Comparison of ENCODE assay signal across 31 cellular contexts in the genomic region with DNA sequence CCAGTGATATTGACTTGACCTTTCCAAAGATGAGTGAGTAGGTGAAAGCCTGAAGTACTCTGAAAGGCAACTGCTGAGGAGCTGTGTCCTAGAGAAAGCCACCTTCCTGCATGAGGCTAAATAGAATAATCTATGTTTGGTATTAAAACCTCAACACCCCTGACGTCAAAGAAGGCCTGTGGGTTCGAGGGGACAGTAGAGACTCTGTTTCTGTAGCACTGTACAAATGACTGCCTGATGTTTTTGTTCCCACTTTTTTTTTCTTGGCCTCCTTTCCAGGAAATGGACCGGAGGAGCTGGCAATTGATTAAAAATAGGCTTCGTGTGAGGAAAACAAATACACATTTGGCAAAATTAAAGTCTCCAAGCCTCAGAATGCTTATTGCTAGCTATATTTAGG. TPM values are rescaled to one million over a fixed set of nuclear protein-coding genes. Genes with fewer than 3 reads are reported as not detected.
"Had no signal": no experiment of that assay in that cellular context is flagged by ENCODE, and none has a peak within 500 bp of the region (broad histone marks: within the 10 kb centered on the region; RNA-seq: fewer than 3 reads in every experiment).

No MANE protein-coding gene starts in this region.

- H3K27me3 ChIP-seq: ascending aorta, esophagus muscularis mucosa, foreskin keratinocyte, gastroesophageal sphincter had no signal

- H3K4me1 Mint-ChIP-seq: activated CD4-positive, alpha-beta T cell treated with anti-CD3 and anti-CD28 coated beads for 36 hours; activated CD4-positive, alpha-beta T cell treated with anti-CD3 and anti-CD28 coated beads, Interleukin-2, amount 10 ng/mL, durations not matched to agents 24 days and 14 days; activated CD8-positive, alpha-beta memory T cell treated with anti-CD3 and anti-CD28 coated beads, Interleukin-2, amount 10 ng/mL, durations not matched to agents 7 days and 5 days; activated naive CD4-positive, alpha-beta T cell treated with anti-CD3 and anti-CD28 coated beads, Interleukin-2, amount 50 U/mL, for 24 hours; activated naive CD8-positive, alpha-beta T cell treated with anti-CD3 and anti-CD28 coated beads, Interleukin-2, amount 10 ng/mL, durations not matched to agents 7 days and 5 days; central memory CD8-positive, alpha-beta T cell had no signal

- H3K9me3 Mint-ChIP-seq: activated CD4-positive, alpha-beta memory T cell treated with anti-CD3 and anti-CD28 coated beads for 36 hours; activated CD4-positive, alpha-beta T cell treated with anti-CD3 and anti-CD28 coated beads, Interleukin-2, amount 10 ng/mL, durations not matched to agents 24 days and 14 days; activated naive CD4-positive, alpha-beta T cell treated with anti-CD3 and anti-CD28 coated beads, Interleukin-2, amount 50 U/mL, for 24 hours; activated naive CD8-positive, alpha-beta T cell treated with anti-CD3 and anti-CD28 coated beads, Interleukin-2, amount 10 ng/mL, durations not matched to agents 7 days and 5 days; activated T-helper 1 cell treated with anti-CD3 and anti-CD28 coated beads, Interleukin-12 subunit alpha, Interleukin-12 subunit beta, Interleukin-2, Interleukin-4 antibody, amounts not matched to agents 30 ng/mL and 10 ng/mL and 1 ng/mL, durations not matched to agents 14 hours and 24 hours and 36 hours; activated T-helper 2 cell treated with anti-CD3 and anti-CD28 coated beads, Interferon-gamma antibody, Interleukin-2, Interleukin-4, amounts not matched to agents 10 μg/mL and 5 μg/mL and 100 μg/mL, durations not matched to agents 14 hours and 24 hours and 36 hours; central memory CD8-positive, alpha-beta T cell; dendritic cell treated with granulocyte-macrophage colony-stimulating factor and Interleukin-4, amounts not matched to agents 40 ng/mL and 50 ng/mL, for 4 days had no signal

- H3K36me3 Mint-ChIP-seq: activated CD4-positive, alpha-beta memory T cell treated with anti-CD3 and anti-CD28 coated beads for 36 hours; activated CD8-positive, alpha-beta memory T cell treated with anti-CD3 and anti-CD28 coated beads, Interleukin-2, amount 10 ng/mL, durations not matched to agents 7 days and 5 days; activated naive CD4-positive, alpha-beta T cell treated with anti-CD3 and anti-CD28 coated beads, Interleukin-2, amount 50 U/mL, for 24 hours; activated naive CD8-positive, alpha-beta T cell treated with anti-CD3 and anti-CD28 coated beads, Interleukin-2, amount 10 ng/mL, durations not matched to agents 7 days and 5 days had no signal

- H3K4me3 ChIP-seq: ascending aorta, coronary artery, dorsolateral prefrontal cortex, esophagus muscularis mucosa, gastroesophageal sphincter, heart right ventricle had no signal

- H3K9me3 ChIP-seq: ascending aorta, esophagus muscularis mucosa, gastroesophageal sphincter, heart right ventricle had no signal

- H3K4me1 ChIP-seq: ascending aorta, esophagus muscularis mucosa, foreskin keratinocyte, gastroesophageal sphincter had no signal

- H3K36me3 ChIP-seq: ascending aorta, esophagus muscularis mucosa, gastroesophageal sphincter, heart right ventricle had no signal

- H3K27me3 Mint-ChIP-seq: activated CD4-positive, alpha-beta memory T cell treated with anti-CD3 and anti-CD28 coated beads for 36 hours; activated CD8-positive, alpha-beta memory T cell treated with anti-CD3 and anti-CD28 coated beads, Interleukin-2, amount 10 ng/mL, durations not matched to agents 7 days and 5 days; activated naive CD4-positive, alpha-beta T cell treated with anti-CD3 and anti-CD28 coated beads, Interleukin-2, amount 50 U/mL, for 24 hours; activated naive CD8-positive, alpha-beta T cell treated with anti-CD3 and anti-CD28 coated beads, Interleukin-2, amount 10 ng/mL, durations not matched to agents 7 days and 5 days; dendritic cell treated with granulocyte-macrophage colony-stimulating factor and Interleukin-4, amounts not matched to agents 40 ng/mL and 50 ng/mL, for 4 days; effector memory CD8-positive, alpha-beta T cell had no signal

- H3K4me3 Mint-ChIP-seq: activated CD4-positive, alpha-beta memory T cell treated with anti-CD3 and anti-CD28 coated beads for 36 hours; activated CD4-positive, alpha-beta T cell treated with anti-CD3 and anti-CD28 coated beads for 36 hours; activated CD4-positive, alpha-beta T cell treated with anti-CD3 and anti-CD28 coated beads, Interleukin-2, amount 10 ng/mL, durations not matched to agents 24 days and 14 days; activated CD8-positive, alpha-beta memory T cell treated with anti-CD3 and anti-CD28 coated beads, Interleukin-2, amount 10 ng/mL, durations not matched to agents 7 days and 5 days; activated CD8-positive, alpha-beta T cell treated with anti-CD3 and anti-CD28 coated beads, Interleukin-2, amount 10 ng/mL, durations not matched to agents 7 days and 5 days; activated naive CD4-positive, alpha-beta T cell treated with anti-CD3 and anti-CD28 coated beads for 36 hours; activated naive CD4-positive, alpha-beta T cell treated with anti-CD3 and anti-CD28 coated beads, Interleukin-2, amount 50 U/mL, for 24 hours; activated naive CD8-positive, alpha-beta T cell treated with anti-CD3 and anti-CD28 coated beads, Interleukin-2, amount 10 ng/mL, durations not matched to agents 7 days and 5 days; activated T-helper 1 cell treated with anti-CD3 and anti-CD28 coated beads, Interleukin-12 subunit alpha, Interleukin-12 subunit beta, Interleukin-2, Interleukin-4 antibody, amounts not matched to agents 30 ng/mL and 10 ng/mL and 1 ng/mL, durations not matched to agents 14 hours and 24 hours and 36 hours; central memory CD8-positive, alpha-beta T cell; dendritic cell treated with granulocyte-macrophage colony-stimulating factor and Interleukin-4, amounts not matched to agents 40 ng/mL and 50 ng/mL, for 4 days; effector memory CD8-positive, alpha-beta T cell had no signal

- H3K27ac ChIP-seq: ascending aorta, coronary artery, esophagus muscularis mucosa, foreskin keratinocyte, gastroesophageal sphincter had no signal

- DNase-seq: activated CD4-positive, alpha-beta memory T cell treated with anti-CD3 and anti-CD28 coated beads for 36 hours; activated CD4-positive, alpha-beta T cell treated with anti-CD3 and anti-CD28 coated beads for 36 hours; activated CD4-positive, alpha-beta T cell treated with anti-CD3 and anti-CD28 coated beads, Interleukin-2, amount 10 ng/mL, durations not matched to agents 24 days and 14 days; activated CD4-positive, CD25-positive, alpha-beta regulatory T cell; activated CD4-positive, CD25-positive, alpha-beta regulatory T cell treated with anti-CD3 and anti-CD28 coated beads, Interleukin-2, amount 50 U/mL, for 72 hours; activated CD8-positive, alpha-beta memory T cell treated with anti-CD3 and anti-CD28 coated beads, Interleukin-2, amount 10 ng/mL, durations not matched to agents 7 days and 5 days; activated CD8-positive, alpha-beta memory T cell treated with anti-CD3 and anti-CD28 coated beads, Interleukin-2, amount 50 U/mL, for 4 hours; activated CD8-positive, alpha-beta T cell treated with anti-CD3 and anti-CD28 coated beads, Interleukin-2, amount 10 ng/mL, durations not matched to agents 7 days and 5 days; activated effector memory CD4-positive, alpha-beta T cell treated with anti-CD3 and anti-CD28 coated beads, Interleukin-2, amount 50 U/mL, for 16 hours; activated naive CD4-positive, alpha-beta T cell treated with anti-CD3 and anti-CD28 coated beads for 36 hours; activated naive CD8-positive, alpha-beta T cell treated with anti-CD3 and anti-CD28 coated beads, Interleukin-2, amount 10 ng/mL, durations not matched to agents 7 days and 5 days; activated T-cell treated with anti-CD3 and anti-CD28 coated beads, Interleukin-2, amount 50 U/mL, for 1 hour; activated T-cell treated with anti-CD3 and anti-CD28 coated beads, Interleukin-2, amount 50 U/mL, for 48 hours; dorsolateral prefrontal cortex; effector CD4-positive, alpha-beta T cell; effector memory CD8-positive, alpha-beta T cell; heart right ventricle; T-helper 2 cell had no signal

- H3K27ac Mint-ChIP-seq: activated CD4-positive, alpha-beta memory T cell treated with anti-CD3 and anti-CD28 coated beads for 36 hours; activated CD4-positive, alpha-beta T cell treated with anti-CD3 and anti-CD28 coated beads for 36 hours; activated CD4-positive, alpha-beta T cell treated with anti-CD3 and anti-CD28 coated beads, Interleukin-2, amount 10 ng/mL, durations not matched to agents 24 days and 14 days; activated CD8-positive, alpha-beta memory T cell treated with anti-CD3 and anti-CD28 coated beads, Interleukin-2, amount 10 ng/mL, durations not matched to agents 7 days and 5 days; activated CD8-positive, alpha-beta T cell treated with anti-CD3 and anti-CD28 coated beads, Interleukin-2, amount 10 ng/mL, durations not matched to agents 7 days and 5 days; activated naive CD4-positive, alpha-beta T cell treated with anti-CD3 and anti-CD28 coated beads for 36 hours; activated naive CD4-positive, alpha-beta T cell treated with anti-CD3 and anti-CD28 coated beads, Interleukin-2, amount 50 U/mL, for 24 hours; activated naive CD8-positive, alpha-beta T cell treated with anti-CD3 and anti-CD28 coated beads, Interleukin-2, amount 10 ng/mL, durations not matched to agents 7 days and 5 days; activated T-helper 1 cell treated with anti-CD3 and anti-CD28 coated beads, Interleukin-12 subunit alpha, Interleukin-12 subunit beta, Interleukin-2, Interleukin-4 antibody, amounts not matched to agents 30 ng/mL and 10 ng/mL and 1 ng/mL, durations not matched to agents 14 hours and 24 hours and 36 hours; activated T-helper 2 cell treated with anti-CD3 and anti-CD28 coated beads, Interferon-gamma antibody, Interleukin-2, Interleukin-4, amounts not matched to agents 10 μg/mL and 5 μg/mL and 100 μg/mL, durations not matched to agents 14 hours and 24 hours and 36 hours; dendritic cell treated with granulocyte-macrophage colony-stimulating factor and Interleukin-4, amounts not matched to agents 40 ng/mL and 50 ng/mL, for 4 days; effector memory CD8-positive, alpha-beta T cell had no signal

- ATAC-seq: activated CD4-positive, alpha-beta T cell treated with anti-CD3 and anti-CD28 coated beads for 36 hours; activated CD8-positive, alpha-beta memory T cell treated with anti-CD3 and anti-CD28 coated beads, Interleukin-2, amount 10 ng/mL, durations not matched to agents 7 days and 5 days; activated CD8-positive, alpha-beta T cell treated with anti-CD3 and anti-CD28 coated beads, Interleukin-2, amount 10 ng/mL, durations not matched to agents 7 days and 5 days; effector memory CD8-positive, alpha-beta T cell; foreskin keratinocyte; gastroesophageal sphincter had no signal

RNA-seq across cellular contexts. Expression of a gene that starts 29.5 kb away (rescaled TPM):
- total RNA-seq: activated CD4-positive, alpha-beta memory T cell treated with anti-CD3 and anti-CD28 coated beads for 36 hours; activated CD4-positive, alpha-beta T cell treated with anti-CD3 and anti-CD28 coated beads for 36 hours; activated CD4-positive, alpha-beta T cell treated with anti-CD3 and anti-CD28 coated beads, Interleukin-2, amount 10 ng/mL, durations not matched to agents 24 days and 14 days; activated CD8-positive, alpha-beta memory T cell treated with anti-CD3 and anti-CD28 coated beads for 36 hours; activated CD8-positive, alpha-beta T cell treated with anti-CD3 and anti-CD28 coated beads, Interleukin-2, amount 10 ng/mL, durations not matched to agents 7 days and 5 days; activated naive CD4-positive, alpha-beta T cell treated with anti-CD3 and anti-CD28 coated beads for 36 hours; activated T-helper 1 cell treated with anti-CD3 and anti-CD28 coated beads, Interleukin-12 subunit alpha, Interleukin-12 subunit beta, Interleukin-2, Interleukin-4 antibody, amounts not matched to agents 30 ng/mL and 10 ng/mL and 1 ng/mL, durations not matched to agents 14 hours and 24 hours and 36 hours; activated T-helper 2 cell treated with anti-CD3 and anti-CD28 coated beads, Interferon-gamma antibody, Interleukin-2, Interleukin-4, amounts not matched to agents 10 μg/mL and 5 μg/mL and 100 μg/mL, durations not matched to agents 14 hours and 24 hours and 36 hours; ascending aorta; glomerular endothelial cell; T-helper 1 cell treated with Interleukin-12 subunit alpha and Interleukin-12 subunit beta and Interleukin-4 antibody, amounts not matched to agents 30 ng/mL and 1 ng/mL, for 36 hours had no signal
- polyA plus RNA-seq: foreskin keratinocyte had no signal
